ENCODE assay signal across 18 cellular contexts in genomic region chr3:160781429-160781828, GRCh38.
"Had no signal": no experiment of that assay in that cellular context is flagged by ENCODE, and none has a peak within 500 bp of the region (broad histone marks: within the 10 kb centered on the region; RNA-seq: fewer than 3 reads in every experiment).

No MANE protein-coding gene starts in this region.

- DNase-seq: activated CD4-positive, alpha-beta memory T cell treated with anti-CD3 and anti-CD28 coated beads, Interleukin-2, amount 10 ng/mL, durations not matched to agents 7 days and 5 days; activated CD4-positive, alpha-beta T cell treated with anti-CD3 and anti-CD28 coated beads for 4 hours; activated effector memory CD4-positive, alpha-beta T cell treated with Interleukin-2 at 50 U/mL for 16 hours; activated T-cell treated with anti-CD3 and anti-CD28 coated beads, Interleukin-2, amount 50 U/mL, for 24 hours; cortex of kidney; effector memory CD4-positive, alpha-beta T cell; foreskin melanocyte; heart right ventricle; left colon; pancreas; stimulated activated CD4-positive, alpha-beta T cell treated with anti-CD3 and anti-CD28 coated beads, Interleukin-15, amount 100 ng/mL, for 24 hours; stimulated activated CD4-positive, alpha-beta T cell treated with anti-CD3 and anti-CD28 coated beads, Interleukin-4, amount 100 ng/mL, for 24 hours; stimulated activated naive CD4-positive, alpha-beta T cell; substantia nigra; T-helper 2 cell had no signal

- H3K27ac Mint-ChIP-seq: activated CD4-positive, alpha-beta memory T cell treated with anti-CD3 and anti-CD28 coated beads, Interleukin-2, amount 10 ng/mL, durations not matched to agents 7 days and 5 days; activated naive CD4-positive, alpha-beta T cell treated with anti-CD3 and anti-CD28 coated beads, Interleukin-2, amount 50 U/mL, for 72 hours; activated T-cell treated with anti-CD3 and anti-CD28 coated beads, Interleukin-2, amount 50 U/mL, for 24 hours; mesothelial cell of epicardium had no signal

- H3K9me3 Mint-ChIP-seq: activated CD4-positive, alpha-beta memory T cell treated with anti-CD3 and anti-CD28 coated beads, Interleukin-2, amount 10 ng/mL, durations not matched to agents 7 days and 5 days; activated naive CD4-positive, alpha-beta T cell treated with anti-CD3 and anti-CD28 coated beads, Interleukin-2, amount 50 U/mL, for 72 hours; activated T-cell treated with anti-CD3 and anti-CD28 coated beads, Interleukin-2, amount 50 U/mL, for 24 hours; central memory CD8-positive, alpha-beta T cell; mesothelial cell of epicardium had no signal

- H3K4me1 Mint-ChIP-seq: activated CD4-positive, alpha-beta memory T cell treated with anti-CD3 and anti-CD28 coated beads, Interleukin-2, amount 10 ng/mL, durations not matched to agents 7 days and 5 days had no signal

- H3K27me3 Mint-ChIP-seq: activated T-cell treated with anti-CD3 and anti-CD28 coated beads, Interleukin-2, amount 50 U/mL, for 24 hours; central memory CD8-positive, alpha-beta T cell had no signal

- H3K36me3 Mint-ChIP-seq: activated naive CD4-positive, alpha-beta T cell treated with anti-CD3 and anti-CD28 coated beads, Interleukin-2, amount 50 U/mL, for 72 hours; mesothelial cell of epicardium had no signal

- H3K4me3 Mint-ChIP-seq: activated CD4-positive, alpha-beta memory T cell treated with anti-CD3 and anti-CD28 coated beads, Interleukin-2, amount 10 ng/mL, durations not matched to agents 7 days and 5 days; activated T-cell treated with anti-CD3 and anti-CD28 coated beads, Interleukin-2, amount 50 U/mL, for 24 hours; central memory CD8-positive, alpha-beta T cell; mesothelial cell of epicardium had no signal
